In the genomic region with DNA sequence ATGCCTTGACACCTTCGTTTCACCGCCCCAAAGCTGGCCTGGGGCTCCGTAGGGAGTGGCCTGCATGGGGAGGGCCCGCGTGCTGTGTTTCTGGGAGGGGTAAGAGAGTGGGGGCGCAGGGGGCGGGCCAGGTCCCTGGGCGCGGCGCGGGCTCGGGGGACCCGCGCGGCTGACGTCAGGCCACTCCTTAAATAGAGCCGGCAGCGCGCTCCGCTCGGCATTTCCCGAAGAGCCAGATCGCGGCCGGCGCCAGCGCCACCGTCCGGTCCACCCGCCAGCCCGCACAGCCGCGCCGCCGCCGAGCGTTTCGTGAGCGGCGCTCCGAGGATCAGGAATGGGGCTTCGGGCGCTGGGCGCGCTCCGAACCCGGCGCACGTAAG, we compare ENCODE assay signal across 8 cellular contexts. TPM values are rescaled to one million over a fixed set of nuclear protein-coding genes. Genes with fewer than 3 reads are reported as not detected.
DNase-seq lines count a peak whose midpoint lies in the region; ATAC-seq and TF ChIP-seq lines count a peak whose summit lies in the region.

A gene (plus strand): TSS at position 217 of the 380 bp plus-strand sequence. CDS start 449 bp downstream, outside the sequence.

- H3K14ac ChIP-seq in mesenchymal stem cell (ENCODE audit: low read length in 2 of 2), result no peak within 1 kb of the TSS

- H2BK120ac ChIP-seq in mesenchymal stem cell (ENCODE audit: low read depth, low read length), result no peak within 1 kb of the TSS

- H3K27me3 Mint-ChIP-seq in IgD-negative memory B cell, result peaks cover 35% of the 10 kb centered on the region
- peaks cover 33 to 54% (median 46%) of the 10 kb centered on the region in 5 donors for H3K27me3 Mint-ChIP-seq in naive thymus-derived CD4-positive, alpha-beta T cell

- BruUV-seq in A673 (replicated peaks; lab: Mats Ljungman, UMichigan), result no TSS peak

- H3K4me1 Mint-ChIP-seq in IgD-negative memory B cell, result peaks cover 2 to 5% (median 4%) of the 10 kb centered on the region in 3 donors
- peaks cover 0 to 4% (median 0%) of the 10 kb centered on the region in 7 donors for H3K4me1 Mint-ChIP-seq in naive thymus-derived CD4-positive, alpha-beta T cell

- H3K4ac ChIP-seq in mesenchymal stem cell (ENCODE audit: low read depth in 1 of 2, low read length in 2 of 2), result no peak within 1 kb of the TSS

- POLR2A ChIA-PET in A673 (lab: Charles Lee; ENCODE audit: low non-redundant PET), result no interaction called here
- POLR2A ChIA-PET in naive thymus-derived CD4-positive, alpha-beta T cell (lab: Charles Lee), result no interaction called here

- no peak within 1 kb of the TSS for H3K23ac ChIP-seq in mesenchymal stem cell (ENCODE audit: low read length in 2 of 2)

- H3K4me3 ChIP-seq in A673 (ENCODE audit: low read depth, low read length, poor library complexity, severe bottlenecking), result peak within 1 kb of the TSS; percentile 23
- peak within 1 kb of the TSS in 1 of 2 experiments; percentile 75 for H3K4me3 ChIP-seq in mesenchymal stem cell (ENCODE audit: insufficient read depth in 1 of 2, low read depth in 1 of 2, low read length in 2 of 2)
- no peak within 1 kb of the TSS for H3K4me3 ChIP-seq in naive thymus-derived CD4-positive, alpha-beta T cell (ENCODE audit: low read length)

- H2AFZ ChIP-seq in mesenchymal stem cell (ENCODE audit: low read depth, low read length), result peak within 1 kb of the TSS; percentile 29

- H2BK5ac ChIP-seq in mesenchymal stem cell (ENCODE audit: low read depth, low read length, poor library complexity, severe bottlenecking), result no peak within 1 kb of the TSS

- no peaks in the 10 kb centered on the region for H3K9me3 ChIP-seq in A673 (ENCODE audit: low read depth, low read length, poor library complexity, severe bottlenecking)
- no peaks in the 10 kb centered on the region for H3K9me3 ChIP-seq in mesenchymal stem cell (ENCODE audit: control insufficient read depth, low read length)
- no peaks in the 10 kb centered on the region for H3K9me3 ChIP-seq in naive thymus-derived CD4-positive, alpha-beta T cell (ENCODE audit: control insufficient read depth in 2 of 3, low read length in 3 of 3)

- H3K27me3 ChIP-seq in A673 (replicated peaks; ENCODE audit: insufficient read depth, low read depth, low read length, poor library complexity) (peaks cover 83% of the 10 kb centered on the region), mesenchymal stem cell (ENCODE audit: control insufficient read depth in 1 of 2, insufficient read depth in 1 of 2, low read length in 2 of 2) (peaks cover 47 to 61% of the 10 kb centered on the region in 2 experiments)
- H3K27me3 ChIP-seq in naive thymus-derived CD4-positive, alpha-beta T cell (ENCODE audit: control insufficient read depth in 2 of 2, insufficient read depth in 2 of 2, low read length in 2 of 2), result peaks cover 0 to 4% of the 10 kb centered on the region in 2 donors

- DNase-seq in A673 (ENCODE audit: low spot score) (peak; percentile 44), ecto neural progenitor cell (ENCODE audit: low spot score) (peak; percentile 82), mesenchymal stem cell (peak; percentile 0), ureter (ENCODE audit: low spot score) (no peak)
- no peak for DNase-seq in naive thymus-derived CD4-positive, alpha-beta T cell

- peaks cover 0 to 2% (median 0%) of the 10 kb centered on the region in 3 donors for H3K9me3 Mint-ChIP-seq in IgD-negative memory B cell
- H3K9me3 Mint-ChIP-seq in naive thymus-derived CD4-positive, alpha-beta T cell, result peaks cover 0 to 5% (median 0%) of the 10 kb centered on the region in 11 donors

- CTCF ChIA-PET in A673 (lab: Charles Lee), result no interaction called here
- CTCF ChIA-PET in naive thymus-derived CD4-positive, alpha-beta T cell (lab: Charles Lee), result no interaction called here

- peak within 1 kb of the TSS; percentile 42 for H3K4me2 ChIP-seq in mesenchymal stem cell (ENCODE audit: low read length, poor library complexity, severe bottlenecking)

- no peak within 1 kb of the TSS for H3K27ac Mint-ChIP-seq in IgD-negative memory B cell
- no peak within 1 kb of the TSS for H3K27ac Mint-ChIP-seq in naive thymus-derived CD4-positive, alpha-beta T cell

- H3K4me1 ChIP-seq in A673 (ENCODE audit: insufficient read depth, low read length, poor library complexity, severe bottlenecking), result no peaks in the 10 kb centered on the region
- peaks cover 16% of the 10 kb centered on the region for H3K4me1 ChIP-seq in mesenchymal stem cell (ENCODE audit: control insufficient read depth, insufficient read depth, low read depth, low read length)
- no peaks in the 10 kb centered on the region for H3K4me1 ChIP-seq in naive thymus-derived CD4-positive, alpha-beta T cell (ENCODE audit: control insufficient read depth in 2 of 2, insufficient read depth in 2 of 2, low read length in 2 of 2)

- H3K9ac ChIP-seq in mesenchymal stem cell (ENCODE audit: low read length), result peak within 1 kb of the TSS; percentile 48

- H4K91ac ChIP-seq in mesenchymal stem cell (ENCODE audit: low read length), result no peak within 1 kb of the TSS

- H2BK12ac ChIP-seq in mesenchymal stem cell (ENCODE audit: low read length in 2 of 2), result no peak within 1 kb of the TSS

- WGBS in mesenchymal stem cell, result 1% methylated on average over 39 of the region's 49 CpGs

- H3K79me1 ChIP-seq in mesenchymal stem cell (replicated peaks; ENCODE audit: low read length, poor library complexity, severe bottlenecking), result no peaks in the 10 kb centered on the region

- no peak within 1 kb of the TSS for H4K8ac ChIP-seq in mesenchymal stem cell (ENCODE audit: low read length)

- H3K18ac ChIP-seq in mesenchymal stem cell (ENCODE audit: low read depth in 1 of 2, low read length in 2 of 2), result no peak within 1 kb of the TSS

- intact Hi-C loops in A673 (cut with micrococcal nuclease; ENCODE audit: unreplicated experiment), result no loop called here
- intact Hi-C loops in naive thymus-derived CD4-positive, alpha-beta T cell (cut with micrococcal nuclease), result no loop called here

- H3K27ac ChIP-seq in A673 (ENCODE audit: low read depth, low read length, poor library complexity, severe bottlenecking) (no peak within 1 kb of the TSS), mesenchymal stem cell (ENCODE audit: low read length, poor library complexity, severe bottlenecking) (no peak within 1 kb of the TSS)
- no peak within 1 kb of the TSS for H3K27ac ChIP-seq in naive thymus-derived CD4-positive, alpha-beta T cell (ENCODE audit: low read depth, low read length)

- no peak for ATAC-seq in GM19395 (IDR thresholded peaks at IDR 0.05; ENCODE audit: unreplicated experiment)
- ATAC-seq in naive thymus-derived CD4-positive, alpha-beta T cell, result no peak
- no peak for ATAC-seq in HG02588 (IDR thresholded peaks at IDR 0.05; ENCODE audit: unreplicated experiment)

- TF ChIP-seq CTCF in A673 (conservative IDR thresholded peaks at IDR 0.05; ENCODE audit: low read depth, low read length), result peak; percentile 28; the same call in 1 of the 2 replicates

- no peaks in the 10 kb centered on the region for H3K36me3 ChIP-seq in A673 (ENCODE audit: insufficient read depth, low read length, poor library complexity, severe bottlenecking)
- H3K36me3 ChIP-seq in mesenchymal stem cell (ENCODE audit: control insufficient read depth in 1 of 2, insufficient read depth in 2 of 2, low read depth in 1 of 2, low read length in 2 of 2), result no peaks in the 10 kb centered on the region
- H3K36me3 ChIP-seq in naive thymus-derived CD4-positive, alpha-beta T cell (ENCODE audit: control insufficient read depth in 2 of 3, insufficient read depth in 3 of 3, low read length in 3 of 3), result no peaks in the 10 kb centered on the region

- H2AK5ac ChIP-seq in mesenchymal stem cell (ENCODE audit: low read length, severe bottlenecking), result no peak within 1 kb of the TSS

- peak within 1 kb of the TSS in 3 of 4 donors; percentile 46 to 79 (median 77) for H3K4me3 Mint-ChIP-seq in IgD-negative memory B cell
- peak within 1 kb of the TSS in 2 of 10 donors; percentile 21 to 57 for H3K4me3 Mint-ChIP-seq in naive thymus-derived CD4-positive, alpha-beta T cell

- H2BK15ac ChIP-seq in mesenchymal stem cell (ENCODE audit: low read depth, poor library complexity, severe bottlenecking), result no peak within 1 kb of the TSS

- no peaks in the 10 kb centered on the region for H3K36me3 Mint-ChIP-seq in IgD-negative memory B cell
- H3K36me3 Mint-ChIP-seq in naive thymus-derived CD4-positive, alpha-beta T cell, result no peaks in the 10 kb centered on the region

RNA-seq across cellular contexts. Expression of the gene that starts here (rescaled TPM):
- total RNA-seq in A673 (2021) (0.24 TPM in 1 of 2 replicates, not detected in the other), ureter (2.0 TPM)
- polyA plus RNA-seq in IgD-negative memory B cell, result not detected
- not detected for polyA plus RNA-seq in mesenchymal stem cell (2013, experiment 1 of 2)
- not detected for polyA plus RNA-seq in mesenchymal stem cell (2013, experiment 2 of 2)
- total RNA-seq in naive thymus-derived CD4-positive, alpha-beta T cell, result under 1 TPM in 2 of 5 experiments, not detected in 3; 0.32 to 0.54 TPM
- not detected for polyA plus RNA-seq in naive thymus-derived CD4-positive, alpha-beta T cell

Comparison
In these comparisons a context has a peak if more than half of its experiments do, and no peak if none do; other contexts are left out.
1. Peak in DNase-seq and H3K4me3 ChIP-seq in A673; RNA of the gene not detected or under 1 TPM.
2. DNase-seq: peak in ecto neural progenitor cell (single experiment) and mesenchymal stem cell (single experiment); none in ureter (single experiment) and naive thymus-derived CD4-positive, alpha-beta T cell (0 of 9).